In genomic region chr7:40192036-40192435, GRCh38 we compare ENCODE assay signal across 1 cellular context.
TF ChIP-seq lines count a peak whose summit lies in the region.

No MANE protein-coding gene starts in this region.

TF ChIP-seq in SK-N-SH treated with all-trans-retinoic acid at 6 μM for 48 hours, 23 proteins besides CTCF, POLR2A, EP300 and RAD21 (continued from another document):
- TF ChIP-seq ZNF8 (CRISPR knock-in tag; IDR thresholded peaks at IDR 0.05) (no peak), PATZ1 (CRISPR knock-in tag; IDR thresholded peaks at IDR 0.05; ENCODE audit: borderline replicate concordance) (no peak), SNAI2 (CRISPR knock-in tag; IDR thresholded peaks at IDR 0.05) (no peak), CREB5 (CRISPR knock-in tag; IDR thresholded peaks at IDR 0.05; ENCODE audit: low read depth) (no peak), CSDC2 (CRISPR knock-in tag; IDR thresholded peaks at IDR 0.05) (no peak), ZFP30 (CRISPR knock-in tag; IDR thresholded peaks at IDR 0.05) (no peak), ARNTL (CRISPR knock-in tag; IDR thresholded peaks at IDR 0.05; ENCODE audit: borderline replicate concordance, low read depth) (no peak), ISL1 (CRISPR knock-in tag; IDR thresholded peaks at IDR 0.05) (no peak)
